In genomic region chr1:233624289-233624688, GRCh38 we compare ENCODE assay signal across 20 cellular contexts. TPM values are rescaled to one million over a fixed set of nuclear protein-coding genes. Genes with fewer than 3 reads are reported as not detected.
DNase-seq lines count a peak whose midpoint lies in the region; ATAC-seq, FAIRE-seq and TF ChIP-seq lines count a peak whose summit lies in the region.
"Had no signal": no experiment of that assay in that cellular context is flagged by ENCODE, and none has a peak within 500 bp of the region (broad histone marks: within the 10 kb centered on the region; RNA-seq: fewer than 3 reads in every experiment).

No MANE protein-coding gene starts in this region.

- H3K4me3 ChIP-seq in K562: no peak overlapping the region
- H3K4me3 ChIP-seq in mucosa of rectum (ENCODE audit: low read length in 2 of 2): no peak overlapping the region
- no peak overlapping the region for H3K4me3 ChIP-seq in transverse colon
- H3K4me3 ChIP-seq: GM23338, HAP-1 had no signal

- H3K4me2 ChIP-seq in K562 (ENCODE audit: insufficient read depth, low read length): no peak overlapping the region
- H3K4me2 ChIP-seq: GM23338 had no signal

- TF ChIP-seq CTCF in K562 (IDR thresholded peaks at IDR 0.05 in 2 of 3, conservative IDR thresholded peaks at IDR 0.05 in 1 of 3; ENCODE audit: insufficient read depth in 2 of 3, low read depth in 1 of 3, low read length in 3 of 3) (no peak), transverse colon (IDR thresholded peaks at IDR 0.05) (no peak)

- FAIRE-seq in K562 (lab: Jason Lieb, UNC): no peak
- FAIRE-seq: GM12892, H54 had no signal

- H3K9ac ChIP-seq in K562 (ENCODE audit: insufficient read depth in 1 of 2, low read depth in 2 of 2, low read length in 2 of 2): peak overlapping the region in 1 of 2 experiments; percentile 5; a peak in 1 of 4 replicates
- H3K9ac ChIP-seq in mucosa of rectum (ENCODE audit: low read depth in 1 of 2, low read length in 2 of 2): no peak overlapping the region

- no peak for TF ChIP-seq RAD21 in K562 (CRISPR knock-in tag; conservative IDR thresholded peaks at IDR 0.05 in 1 of 2, IDR thresholded peaks at IDR 0.05 in 1 of 2)

- TF ChIP-seq EP300 in K562 (IDR thresholded peaks at IDR 0.05; ENCODE audit: low read length) (no peak), transverse colon (IDR thresholded peaks at IDR 0.05; ENCODE audit: low read depth) (no peak)

- POLR2A ChIA-PET in HEK293T (lab: Yijun Ruan, JAX) (no interaction called here), K562 (lab: Yijun Ruan, JAX) (no interaction called here)

- intact Hi-C loops in K562 (cut with micrococcal nuclease): no loop called here
- intact Hi-C loops in transverse colon (cut with DNase I; ENCODE audit: low total_unique reads): no loop called here

- peaks cover 34% of the 10 kb centered on the region for H3K79me2 ChIP-seq in K562 (ENCODE audit: control insufficient read depth, insufficient read depth, low read length)

- H3K36me3 ChIP-seq in K562 (ENCODE audit: control insufficient read depth, insufficient read depth, low read length) (peaks cover 11% of the 10 kb centered on the region; the same call in 1 of the 3 replicates), mucosa of rectum (ENCODE audit: control insufficient read depth in 2 of 2, insufficient read depth in 2 of 2, low read length in 2 of 2) (peaks cover 0 to 2% of the 10 kb centered on the region in 2 donors), transverse colon (no peaks in the 10 kb centered on the region)
- H3K36me3 ChIP-seq: HAP-1 had no signal

- TF ChIP-seq POLR2A in K562 (conservative IDR thresholded peaks at IDR 0.05) (no peak), transverse colon (IDR thresholded peaks at IDR 0.05) (no peak)

- ATAC-seq in K562: no peak
- ATAC-seq in GM21367 (IDR thresholded peaks at IDR 0.05; ENCODE audit: unreplicated experiment): no peak
- no peak for ATAC-seq in GM19467 (IDR thresholded peaks at IDR 0.05; ENCODE audit: unreplicated experiment)

- in situ Hi-C loops in K562 (cut with MboI): no loop called here
- in situ Hi-C loops in transverse colon (cut with MboI; ENCODE audit: low pct_ligation_motif_present in 1 of 4, low pct_unique_long_range_greater_than_20kb in 1 of 4, low sequenced_read_pairs in 3 of 4): no loop called here

- CTCF ChIA-PET in HEK293T (lab: Yijun Ruan, JAX) (no interaction called here), K562 (lab: Yijun Ruan, JAX; ENCODE audit: low intra/inter-chr PET ratio) (no interaction called here)

- no peaks in the 10 kb centered on the region for H3K9me1 ChIP-seq in K562 (ENCODE audit: control insufficient read depth, insufficient read depth, low read length)

- H3K4me1 ChIP-seq in K562 (replicated peaks in 1 of 2; ENCODE audit: control insufficient read depth in 2 of 2, insufficient read depth in 2 of 2, low read length in 2 of 2): peaks cover 12 to 19% of the 10 kb centered on the region in 2 experiments; a peak in 3 of 5 replicates
- H3K4me1 ChIP-seq in mucosa of rectum (ENCODE audit: control insufficient read depth in 2 of 2, insufficient read depth in 2 of 2, low read length in 2 of 2): peaks cover 33 to 38% of the 10 kb centered on the region in 2 donors
- peaks cover 3 to 60% (median 28%) of the 10 kb centered on the region in 4 donors for H3K4me1 ChIP-seq in transverse colon
- H3K4me1 ChIP-seq: HAP-1 had no signal

- no peak for DNase-seq in HEK293T (ENCODE audit: extremely low spot score)
- DNase-seq in K562 (ENCODE audit: extremely low read depth in 1 of 4, low spot score in 3 of 4): no peak
- DNase-seq in transverse colon: no peak
- DNase-seq in putamen (ENCODE audit: low spot score): no peak
- DNase-seq: C1 segment of cervical spinal cord; Calu3; CD4-positive, alpha-beta memory T cell; COR-L47; DMS53; DMS79 treated with DMSO at 0.1 percent for 48 hours; GF-D8 had no signal

- H3K27ac ChIP-seq in K562 (ENCODE audit: extremely low read depth, low read depth, low read length): no peak overlapping the region
- peak overlapping the region; percentile 59 to 71 for H3K27ac ChIP-seq in mucosa of rectum (ENCODE audit: low read depth in 2 of 2, low read length in 2 of 2)
- peak overlapping the region; percentile 58 to 68 (median 64) for H3K27ac ChIP-seq in transverse colon

- no peaks in the 10 kb centered on the region for H3K27me3 ChIP-seq in K562 (ENCODE audit: control insufficient read depth in 2 of 2, insufficient read depth in 2 of 2, low read length in 2 of 2)
- H3K27me3 ChIP-seq in mucosa of rectum (ENCODE audit: control insufficient read depth in 2 of 2, insufficient read depth in 2 of 2, low read length in 2 of 2): no peaks in the 10 kb centered on the region
- H3K27me3 ChIP-seq in transverse colon: no peaks in the 10 kb centered on the region

- H3K9me3 ChIP-seq in K562 (replicated peaks; ENCODE audit: control insufficient read depth, insufficient read depth, low read depth, low read length) (no peaks in the 10 kb centered on the region), mucosa of rectum (ENCODE audit: control insufficient read depth in 2 of 2, low read length in 2 of 2) (no peaks in the 10 kb centered on the region), transverse colon (no peaks in the 10 kb centered on the region)
- H3K9me3 ChIP-seq: HAP-1 had no signal

- WGBS in K562 (ENCODE audit: insufficient coverage, low coverage, missing lambda C conversion rate): 98% methylated on average over 3 of the region's 3 CpGs
- WGBS in transverse colon (ENCODE audit: low coverage in 1 of 2), 2 donors: 96 to 100% methylated on average over 1 to 3 of the region's 3 CpGs

- H4K20me1 ChIP-seq in K562 (replicated peaks; ENCODE audit: control insufficient read depth, insufficient read depth, low read length): 0 out of 2 replicates have a peak, but pooled peaks cover 4% of the 10 kb centered on the region

- H2AFZ ChIP-seq in K562 (ENCODE audit: low read depth, low read length): no peak overlapping the region
- H2AFZ ChIP-seq: GM23338 had no signal

- BruUV-seq in K562 (replicated peaks; lab: Mats Ljungman, UMichigan): no TSS peak

TF ChIP-seq in HEK293T, 16 proteins besides CTCF, POLR2A, EP300 and RAD21:
- peak; percentile 52; the same call in 1 of the 2 replicates for TF ChIP-seq CTBP1 (IDR thresholded peaks at IDR 0.05; ENCODE audit: borderline replicate concordance)
- no peak for TF ChIP-seq SP1 (IDR thresholded peaks at IDR 0.05)

TF ChIP-seq in K562, 482 proteins besides CTCF, POLR2A, EP300 and RAD21:
- TF ChIP-seq ETV6 (IDR thresholded peaks at IDR 0.05; ENCODE audit: borderline replicate concordance in 1 of 2, low read depth in 2 of 2, low read length in 1 of 2): no peak
- TF ChIP-seq ETV6 (CRISPR knock-in tag; IDR thresholded peaks at IDR 0.05; ENCODE audit: borderline replicate concordance): no peak
- TF ChIP-seq CBFA2T2 (conservative IDR thresholded peaks at IDR 0.05): peak; percentile 15; the same call in 1 of the 2 replicates
- no peak for TF ChIP-seq RFX1 (IDR thresholded peaks at IDR 0.05)
- TF ChIP-seq CTBP1 (IDR thresholded peaks at IDR 0.05; ENCODE audit: borderline replicate concordance): peak; percentile 33; the same call in 1 of the 2 replicates
- TF ChIP-seq E4F1 (CRISPR knock-in tag; IDR thresholded peaks at IDR 0.05; ENCODE audit: borderline replicate concordance): no peak
- TF ChIP-seq ZEB2 (IDR thresholded peaks at IDR 0.05): peak; percentile 97

RNA-seq across cellular contexts. Expression of gene KCNK1, which starts 10.4 kb away (rescaled TPM):
- 25.8 and 31.2 TPM in 2 replicates for total RNA-seq in K562 (2011; cell fraction: chromatin; rRNA removed; ENCODE audit: low replicate concordance)
- 36.3 and 38.5 TPM in 2 replicates for total RNA-seq in K562 (2011; cell fraction: nucleolus; rRNA removed)
- total RNA-seq in K562 (2011; cell fraction: nucleoplasm; rRNA removed): 34.2 and 46.4 TPM in 2 replicates
- total RNA-seq in K562 (2014; rRNA removed) (6.0 and 6.7 TPM in 2 replicates), K562 (2014; rRNA removed; fragmentation: Illumina TruSeq; extraction: Trizol) (6.0 and 7.0 TPM in 2 replicates), K562 (2015; rRNA removed; fragmentation: Illumina TruSeq; extraction: Trizol) (4.1 and 4.7 TPM in 2 replicates), K562 (2021) (9.4 and 9.8 TPM in 2 replicates), transverse colon (10 to 100 TPM in 3 of 4 donors, 1 to 10 TPM in 1; 1.2 to 25.7 (median 21.7) TPM)
- polyA plus RNA-seq in K562 (2011; rRNA removed) (19.9 and 22.7 TPM in 2 replicates), K562 (2014; fragmentation: Illumina TruSeq; extraction: Trizol) (7.4 and 9.3 TPM in 2 replicates), K562 (2014; fragmentation: Nextera tagmentation; extraction: Ambion mirVana) (1 to 10 TPM; 3.1 to 3.5 TPM), K562 (2014; rRNA removed) (8.0 and 9.8 TPM in 2 replicates)
- polyA plus RNA-seq in K562 (2011; cell fraction: cytosol; rRNA removed): 20.0 and 35.2 TPM in 2 replicates
- 16.3 and 25.6 TPM in 2 replicates for polyA plus RNA-seq in K562 (2011; cell fraction: nucleus; rRNA removed)
- 6.0 and 6.4 TPM in 2 replicates for polyA plus RNA-seq in K562 (2012)
- 19.6 and 25.5 TPM in 2 replicates for polyA minus RNA-seq in K562 (2011; rRNA and poly(A)+ RNA removed)
- 20.0 and 23.3 TPM in 2 replicates for polyA minus RNA-seq in K562 (2011; cell fraction: cytosol; rRNA and poly(A)+ RNA removed)
- 16.6 and 19.1 TPM in 2 replicates for polyA minus RNA-seq in K562 (2011; cell fraction: nucleus; rRNA and poly(A)+ RNA removed)
- total RNA-seq: A673; CD4-positive, alpha-beta memory T cell; G401 had no signal
- polyA plus RNA-seq: CD4-positive, alpha-beta memory T cell had no signal
